8 cellular contexts compared by ENCODE assay signal in the genomic region with DNA sequence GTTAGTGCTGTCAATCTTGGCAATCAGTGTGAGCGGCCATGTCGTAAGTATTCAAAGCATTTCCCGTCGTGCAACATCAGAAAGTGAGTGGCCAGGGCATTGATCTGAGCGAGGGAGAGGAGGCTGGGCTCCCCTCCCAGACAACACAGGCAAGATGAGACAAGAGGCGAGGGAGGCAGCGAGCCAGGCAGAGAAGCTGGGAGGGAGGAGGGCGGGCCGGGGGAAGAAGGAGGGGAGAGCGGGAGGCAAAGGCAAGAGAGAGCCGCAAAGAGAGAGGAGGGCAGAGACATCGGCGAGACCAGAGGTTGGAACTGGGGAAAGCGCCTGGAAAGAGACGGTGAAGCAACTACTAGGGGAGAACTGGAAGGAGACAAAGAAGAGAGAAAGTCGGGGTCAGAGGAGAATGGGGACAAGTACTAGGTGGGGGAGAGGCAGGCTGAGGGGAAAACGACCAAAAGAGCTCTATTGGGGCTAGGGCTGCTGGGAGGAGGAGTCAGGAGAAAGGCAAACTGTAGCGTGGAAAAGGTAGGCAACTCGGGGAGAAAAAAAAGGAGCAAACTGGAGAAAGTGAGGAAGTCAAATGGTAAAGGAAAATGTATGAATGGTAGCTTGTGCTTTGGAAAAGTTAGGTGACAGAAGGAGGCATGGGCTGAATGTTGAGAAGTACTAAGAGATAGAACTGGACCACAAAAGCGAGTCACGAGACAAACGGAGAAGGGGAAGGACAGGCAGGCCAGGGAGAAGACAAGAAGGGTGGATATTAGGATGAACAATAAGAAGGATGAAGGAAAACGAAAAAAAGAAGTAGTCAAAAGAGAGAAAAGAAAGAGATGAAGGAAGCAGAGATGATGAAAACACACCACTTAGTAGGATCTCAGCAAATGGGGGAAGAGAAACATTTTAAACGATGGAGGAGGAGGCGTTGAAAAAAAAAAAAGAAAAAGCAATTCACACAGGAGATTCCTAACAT.
A peak's percentile ranks its signal among the peaks of the same experiment; 100 is the strongest.
DNase-seq lines count a peak whose midpoint lies in the region; ATAC-seq and TF ChIP-seq lines count a peak whose summit lies in the region.

No MANE protein-coding gene starts in this region.

- H3K36me3 ChIP-seq in tibial artery = no peaks in the 10 kb centered on the region

- no peak overlapping the region for H3K4me3 Mint-ChIP-seq in activated naive CD8-positive, alpha-beta T cell treated with anti-CD3 and anti-CD28 coated beads, Interleukin-2, amount 50 U/mL, for 24 hours

- peaks cover 4% of the 10 kb centered on the region for H3K9me3 Mint-ChIP-seq in activated naive CD8-positive, alpha-beta T cell treated with anti-CD3 and anti-CD28 coated beads, Interleukin-2, amount 50 U/mL, for 24 hours

- no peak for ATAC-seq in activated naive CD8-positive, alpha-beta T cell treated with anti-CD3 and anti-CD28 coated beads, Interleukin-2, amount 50 U/mL, for 24 hours

- DNase-seq in Ammon's horn (ENCODE audit: low spot score) (peak; percentile 78), NCI-H1436 treated with DMSO at 0.1 percent for 48 hours (lab: John Stamatoyannopoulos, UW) (peak; percentile 34), caudate nucleus (lab: John Stamatoyannopoulos, UW) (peak in 21 of 61 donors; percentile 30 to 73 (median 54)), tibial artery (peak; percentile 72 to 88), putamen (ENCODE audit: low spot score) (no peak), germinal center (ENCODE audit: low spot score) (no peak)
- DNase-seq in activated naive CD8-positive, alpha-beta T cell treated with anti-CD3 and anti-CD28 coated beads, Interleukin-2, amount 50 U/mL, for 24 hours = no peak

- H3K36me3 Mint-ChIP-seq in activated naive CD8-positive, alpha-beta T cell treated with anti-CD3 and anti-CD28 coated beads, Interleukin-2, amount 50 U/mL, for 24 hours (ENCODE audit: low read depth) = peaks cover 8% of the 10 kb centered on the region

- peak overlapping the region; percentile 81 to 84 for H3K4me3 ChIP-seq in tibial artery

- H3K27ac ChIP-seq in caudate nucleus (ENCODE audit: low read depth, low read length) = peak overlapping the region; percentile 89
- H3K27ac ChIP-seq in layer of hippocampus (ENCODE audit: low read depth, low read length) = peak overlapping the region; percentile 77
- peak overlapping the region; percentile 95 to 100 for H3K27ac ChIP-seq in tibial artery

- TF ChIP-seq CTCF in tibial artery (IDR thresholded peaks at IDR 0.05) = no peak

- no peak overlapping the region for H3K27ac Mint-ChIP-seq in activated naive CD8-positive, alpha-beta T cell treated with anti-CD3 and anti-CD28 coated beads, Interleukin-2, amount 50 U/mL, for 24 hours

- intact Hi-C loops in tibial artery (cut with DNase I; ENCODE audit: low total_unique reads) = loop anchor here (2.0 to 10.0 kb wide), 4 partner anchors 371 to 1787 kb away; a partner anchor contains a TSS

- H3K27me3 ChIP-seq in layer of hippocampus (ENCODE audit: control insufficient read depth, insufficient read depth, low read length) (peaks cover 46% of the 10 kb centered on the region), tibial artery (peaks cover 0 to 3% of the 10 kb centered on the region in 2 donors)

- peaks cover 41% of the 10 kb centered on the region for H3K27me3 Mint-ChIP-seq in activated naive CD8-positive, alpha-beta T cell treated with anti-CD3 and anti-CD28 coated beads, Interleukin-2, amount 50 U/mL, for 24 hours

- peaks cover 0 to 15% (median 3%) of the 10 kb centered on the region in 4 donors for H3K4me1 ChIP-seq in tibial artery

- H3K9me3 ChIP-seq in tibial artery = no peaks in the 10 kb centered on the region

- peaks cover 37% of the 10 kb centered on the region for H3K4me1 Mint-ChIP-seq in activated naive CD8-positive, alpha-beta T cell treated with anti-CD3 and anti-CD28 coated beads, Interleukin-2, amount 50 U/mL, for 24 hours

Comparison
In these comparisons a context has a peak if more than half of its experiments do, and no peak if none do; other contexts are left out.
1. DNase-seq: peak in Ammon's horn (single experiment), NCI-H1436 treated with DMSO at 0.1 percent for 48 hours (single experiment) and tibial artery (2 of 2); none in activated naive CD8-positive, alpha-beta T cell treated with anti-CD3 and anti-CD28 coated beads, Interleukin-2, amount 50 U/mL, for 24 hours (single experiment), putamen (single experiment) and germinal center (single experiment).
2. Peak in every context shown above with its lines, with median percentiles within 50 percentile points of each other: H3K27ac ChIP-seq.